Comparison of ENCODE assay signal across 1 cellular context in the genomic region with DNA sequence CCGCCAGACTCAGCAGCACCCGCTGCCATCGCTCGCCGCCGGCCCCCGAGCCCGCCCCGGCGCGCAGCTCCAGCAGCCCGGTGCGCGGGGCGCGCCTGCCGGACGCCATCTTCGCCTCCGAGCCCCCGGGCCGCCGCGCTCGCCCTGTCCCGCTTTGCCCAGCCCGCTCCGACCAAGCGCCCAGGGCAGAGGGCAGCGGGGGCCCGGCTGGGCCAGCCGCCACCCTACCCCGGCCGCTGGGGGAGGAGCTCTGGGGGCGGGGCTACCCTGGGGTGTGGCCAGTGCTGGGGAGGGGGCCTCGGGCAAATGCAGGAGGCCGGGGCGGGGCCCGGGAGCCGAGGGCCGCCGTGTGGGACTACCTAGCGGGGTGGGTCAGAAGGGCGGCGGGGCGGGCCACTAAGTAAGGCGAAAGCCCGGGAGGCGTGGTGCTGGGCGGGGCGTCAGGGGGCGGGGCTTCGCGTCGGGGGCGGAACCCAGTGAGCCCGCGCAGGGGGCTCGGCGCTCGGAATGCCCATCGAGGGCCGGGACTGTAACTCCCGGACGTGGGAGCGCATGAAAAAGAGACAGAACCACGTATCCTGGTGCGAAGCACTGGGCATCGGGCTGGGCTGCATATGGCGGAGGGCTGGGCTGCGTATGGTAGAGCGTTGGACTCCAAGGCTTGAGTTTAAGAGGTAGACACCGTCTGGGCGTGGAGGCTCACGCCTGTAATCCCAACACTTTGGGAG.
A peak's percentile ranks its signal among the peaks of the same experiment; 100 is the strongest.
TF ChIP-seq lines count a peak whose summit lies in the region.

A gene (minus strand): TSS at position 252 of the 728 bp plus-strand sequence. CDS start 143 bp downstream, at position 109.

TF ChIP-seq in HepG2, 621 proteins besides CTCF, POLR2A, EP300 and RAD21 (continued from another document and continues in another):
- TF ChIP-seq, protein P1, sequence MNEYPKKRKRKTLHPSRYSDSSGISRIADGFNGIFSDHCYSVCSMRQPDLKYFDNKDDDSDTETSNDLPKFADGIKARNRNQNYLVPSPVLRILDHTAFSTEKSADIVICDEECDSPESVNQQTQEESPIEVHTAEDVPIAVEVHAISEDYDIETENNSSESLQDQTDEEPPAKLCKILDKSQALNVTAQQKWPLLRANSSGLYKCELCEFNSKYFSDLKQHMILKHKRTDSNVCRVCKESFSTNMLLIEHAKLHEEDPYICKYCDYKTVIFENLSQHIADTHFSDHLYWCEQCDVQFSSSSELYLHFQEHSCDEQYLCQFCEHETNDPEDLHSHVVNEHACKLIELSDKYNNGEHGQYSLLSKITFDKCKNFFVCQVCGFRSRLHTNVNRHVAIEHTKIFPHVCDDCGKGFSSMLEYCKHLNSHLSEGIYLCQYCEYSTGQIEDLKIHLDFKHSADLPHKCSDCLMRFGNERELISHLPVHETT (CRISPR knock-in tag; conservative IDR thresholded peaks at IDR 0.05), result no peak
- TF ChIP-seq RORA (CRISPR knock-in tag; IDR thresholded peaks at IDR 0.05) (no peak), ZFP41 (CRISPR knock-in tag; IDR thresholded peaks at IDR 0.05; ENCODE audit: borderline replicate concordance) (no peak; the same call in 1 of the 2 replicates), ZNF558 (CRISPR knock-in tag; IDR thresholded peaks at IDR 0.05; ENCODE audit: borderline replicate concordance) (peak; percentile 54; the same call in 1 of the 2 replicates), HDAC6 (IDR thresholded peaks at IDR 0.05; ENCODE audit: low read depth, low read length) (no peak), ZSCAN31 (CRISPR knock-in tag; IDR thresholded peaks at IDR 0.05; ENCODE audit: low read depth) (no peak), ZNF670 (CRISPR knock-in tag; IDR thresholded peaks at IDR 0.05; ENCODE audit: borderline replicate concordance) (no peak), JDP2 (CRISPR knock-in tag; IDR thresholded peaks at IDR 0.05; ENCODE audit: borderline replicate concordance) (no peak), TBL1XR1 (IDR thresholded peaks at IDR 0.05; ENCODE audit: borderline replicate concordance, low read length, partially characterized antibody) (no peak), CAMTA2 (CRISPR knock-in tag; IDR thresholded peaks at IDR 0.05; ENCODE audit: borderline replicate concordance) (0 out of 2 replicates have a peak, but pooled peaks have one; percentile 11), ZNF75D (CRISPR knock-in tag; IDR thresholded peaks at IDR 0.05; ENCODE audit: borderline replicate concordance) (no peak), SIX4 (CRISPR knock-in tag; IDR thresholded peaks at IDR 0.05) (no peak), ZFP36 (IDR thresholded peaks at IDR 0.05; ENCODE audit: borderline replicate concordance, low read depth, low read length, partially characterized antibody) (no peak), CENPT (CRISPR knock-in tag; IDR thresholded peaks at IDR 0.05; ENCODE audit: low read depth) (no peak), SRSF1 (optimal IDR thresholded peaks at IDR 0.05; ENCODE audit: low read depth, low read length) (no peak), ZFP36L2 (CRISPR knock-in tag; IDR thresholded peaks at IDR 0.05) (no peak), NFYB (CRISPR knock-in tag; IDR thresholded peaks at IDR 0.05) (no peak; the same call in 1 of the 2 replicates), ZBTB1 (CRISPR knock-in tag; IDR thresholded peaks at IDR 0.05; ENCODE audit: borderline replicate concordance) (no peak), ZBTB21 (CRISPR knock-in tag; IDR thresholded peaks at IDR 0.05) (peak; percentile 27; the same call in 1 of the 2 replicates), ZFY (CRISPR knock-in tag; IDR thresholded peaks at IDR 0.05) (peak; percentile 37; the same call in 1 of the 2 replicates), KAT2B (IDR thresholded peaks at IDR 0.05; ENCODE audit: borderline replicate concordance, low read depth, low read length) (no peak), CBFB (CRISPR knock-in tag; IDR thresholded peaks at IDR 0.05) (no peak), KMT2A (CRISPR knock-in tag; IDR thresholded peaks at IDR 0.05) (0 out of 2 replicates have a peak, but pooled peaks have one; percentile 32), ZBTB7B (CRISPR knock-in tag; IDR thresholded peaks at IDR 0.05) (no peak), AKAP8 (CRISPR knock-in tag; IDR thresholded peaks at IDR 0.05) (peak; percentile 23; the same call in 1 of the 2 replicates), ZNF143 (CRISPR knock-in tag; IDR thresholded peaks at IDR 0.05) (no peak), TBX2 (CRISPR knock-in tag; IDR thresholded peaks at IDR 0.05; ENCODE audit: borderline replicate concordance) (no peak; the same call in 1 of the 2 replicates), ZNF329 (CRISPR knock-in tag; IDR thresholded peaks at IDR 0.05; ENCODE audit: low read depth) (no peak; the same call in 1 of the 2 replicates), ZNF839 (CRISPR knock-in tag; IDR thresholded peaks at IDR 0.05; ENCODE audit: borderline replicate concordance) (peak; percentile 86; the same call in 1 of the 2 replicates), ZNF773 (CRISPR knock-in tag; IDR thresholded peaks at IDR 0.05; ENCODE audit: borderline replicate concordance) (no peak), NR2C2 (CRISPR knock-in tag; IDR thresholded peaks at IDR 0.05; ENCODE audit: borderline replicate concordance) (no peak)
- TF ChIP-seq, protein P2, sequence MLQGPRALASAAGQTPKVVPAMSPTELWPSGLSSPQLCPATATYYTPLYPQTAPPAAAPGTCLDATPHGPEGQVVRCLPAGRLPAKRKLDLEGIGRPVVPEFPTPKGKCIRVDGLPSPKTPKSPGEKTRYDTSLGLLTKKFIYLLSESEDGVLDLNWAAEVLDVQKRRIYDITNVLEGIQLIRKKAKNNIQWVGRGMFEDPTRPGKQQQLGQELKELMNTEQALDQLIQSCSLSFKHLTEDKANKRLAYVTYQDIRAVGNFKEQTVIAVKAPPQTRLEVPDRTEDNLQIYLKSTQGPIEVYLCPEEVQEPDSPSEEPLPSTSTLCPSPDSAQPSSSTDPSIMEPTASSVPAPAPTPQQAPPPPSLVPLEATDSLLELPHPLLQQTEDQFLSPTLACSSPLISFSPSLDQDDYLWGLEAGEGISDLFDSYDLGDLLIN (CRISPR knock-in tag; IDR thresholded peaks at IDR 0.05; ENCODE audit: borderline replicate concordance), result peak; percentile 55; the same call in 1 of the 2 replicates
- TF ChIP-seq, protein P3, sequence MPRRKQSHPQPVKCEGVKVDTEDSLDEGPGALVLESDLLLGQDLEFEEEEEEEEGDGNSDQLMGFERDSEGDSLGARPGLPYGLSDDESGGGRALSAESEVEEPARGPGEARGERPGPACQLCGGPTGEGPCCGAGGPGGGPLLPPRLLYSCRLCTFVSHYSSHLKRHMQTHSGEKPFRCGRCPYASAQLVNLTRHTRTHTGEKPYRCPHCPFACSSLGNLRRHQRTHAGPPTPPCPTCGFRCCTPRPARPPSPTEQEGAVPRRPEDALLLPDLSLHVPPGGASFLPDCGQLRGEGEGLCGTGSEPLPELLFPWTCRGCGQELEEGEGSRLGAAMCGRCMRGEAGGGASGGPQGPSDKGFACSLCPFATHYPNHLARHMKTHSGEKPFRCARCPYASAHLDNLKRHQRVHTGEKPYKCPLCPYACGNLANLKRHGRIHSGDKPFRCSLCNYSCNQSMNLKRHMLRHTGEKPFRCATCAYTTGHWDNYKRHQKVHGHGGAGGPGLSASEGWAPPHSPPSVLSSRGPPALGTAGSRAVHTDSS (CRISPR knock-in tag; conservative IDR thresholded peaks at IDR 0.05), result no peak
- TF ChIP-seq, protein P4, sequence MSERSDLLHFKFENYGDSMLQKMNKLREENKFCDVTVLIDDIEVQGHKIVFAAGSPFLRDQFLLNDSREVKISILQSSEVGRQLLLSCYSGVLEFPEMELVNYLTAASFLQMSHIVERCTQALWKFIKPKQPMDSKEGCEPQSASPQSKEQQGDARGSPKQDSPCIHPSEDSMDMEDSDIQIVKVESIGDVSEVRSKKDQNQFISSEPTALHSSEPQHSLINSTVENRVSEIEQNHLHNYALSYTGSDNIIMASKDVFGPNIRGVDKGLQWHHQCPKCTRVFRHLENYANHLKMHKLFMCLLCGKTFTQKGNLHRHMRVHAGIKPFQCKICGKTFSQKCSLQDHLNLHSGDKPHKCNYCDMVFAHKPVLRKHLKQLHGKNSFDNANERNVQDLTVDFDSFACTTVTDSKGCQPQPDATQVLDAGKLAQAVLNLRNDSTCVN (CRISPR knock-in tag; IDR thresholded peaks at IDR 0.05; ENCODE audit: borderline replicate concordance), result no peak
- TF ChIP-seq, protein P5, sequence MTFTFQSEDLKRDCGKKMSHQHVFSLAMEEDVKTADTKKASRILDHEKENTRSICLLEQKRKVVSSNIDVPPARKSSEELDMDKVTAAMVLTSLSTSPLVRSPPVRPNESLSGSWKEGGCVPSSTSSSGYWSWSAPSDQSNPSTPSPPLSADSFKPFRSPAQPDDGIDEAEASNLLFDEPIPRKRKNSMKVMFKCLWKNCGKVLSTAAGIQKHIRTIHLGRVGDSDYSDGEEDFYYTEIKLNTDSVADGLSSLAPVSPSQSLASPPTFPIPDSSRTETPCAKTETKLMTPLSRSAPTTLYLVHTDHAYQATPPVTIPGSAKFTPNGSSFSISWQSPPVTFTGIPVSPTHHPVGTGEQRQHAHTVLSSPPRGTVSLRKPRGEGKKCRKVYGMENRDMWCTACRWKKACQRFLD (CRISPR knock-in tag; IDR thresholded peaks at IDR 0.05; ENCODE audit: borderline replicate concordance), result 0 out of 2 replicates have a peak, but pooled peaks have one; percentile 57
- TF ChIP-seq, protein P6, sequence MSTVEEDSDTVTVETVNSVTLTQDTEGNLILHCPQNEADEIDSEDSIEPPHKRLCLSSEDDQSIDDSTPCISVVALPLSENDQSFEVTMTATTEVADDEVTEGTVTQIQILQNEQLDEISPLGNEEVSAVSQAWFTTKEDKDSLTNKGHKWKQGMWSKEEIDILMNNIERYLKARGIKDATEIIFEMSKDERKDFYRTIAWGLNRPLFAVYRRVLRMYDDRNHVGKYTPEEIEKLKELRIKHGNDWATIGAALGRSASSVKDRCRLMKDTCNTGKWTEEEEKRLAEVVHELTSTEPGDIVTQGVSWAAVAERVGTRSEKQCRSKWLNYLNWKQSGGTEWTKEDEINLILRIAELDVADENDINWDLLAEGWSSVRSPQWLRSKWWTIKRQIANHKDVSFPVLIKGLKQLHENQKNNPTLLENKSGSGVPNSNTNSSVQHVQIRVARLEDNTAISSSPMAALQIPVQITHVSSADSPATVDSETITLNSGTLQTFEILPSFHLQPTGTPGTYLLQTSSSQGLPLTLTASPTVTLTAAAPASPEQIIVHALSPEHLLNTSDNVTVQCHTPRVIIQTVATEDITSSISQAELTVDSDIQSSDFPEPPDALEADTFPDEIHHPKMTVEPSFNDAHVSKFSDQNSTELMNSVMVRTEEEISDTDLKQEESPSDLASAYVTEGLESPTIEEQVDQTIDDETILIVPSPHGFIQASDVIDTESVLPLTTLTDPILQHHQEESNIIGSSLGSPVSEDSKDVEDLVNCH (CRISPR knock-in tag; IDR thresholded peaks at IDR 0.05), result no peak
- TF ChIP-seq, protein P7, sequence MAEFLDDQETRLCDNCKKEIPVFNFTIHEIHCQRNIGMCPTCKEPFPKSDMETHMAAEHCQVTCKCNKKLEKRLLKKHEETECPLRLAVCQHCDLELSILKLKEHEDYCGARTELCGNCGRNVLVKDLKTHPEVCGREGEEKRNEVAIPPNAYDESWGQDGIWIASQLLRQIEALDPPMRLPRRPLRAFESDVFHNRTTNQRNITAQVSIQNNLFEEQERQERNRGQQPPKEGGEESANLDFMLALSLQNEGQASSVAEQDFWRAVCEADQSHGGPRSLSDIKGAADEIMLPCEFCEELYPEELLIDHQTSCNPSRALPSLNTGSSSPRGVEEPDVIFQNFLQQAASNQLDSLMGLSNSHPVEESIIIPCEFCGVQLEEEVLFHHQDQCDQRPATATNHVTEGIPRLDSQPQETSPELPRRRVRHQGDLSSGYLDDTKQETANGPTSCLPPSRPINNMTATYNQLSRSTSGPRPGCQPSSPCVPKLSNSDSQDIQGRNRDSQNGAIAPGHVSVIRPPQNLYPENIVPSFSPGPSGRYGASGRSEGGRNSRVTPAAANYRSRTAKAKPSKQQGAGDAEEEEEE (CRISPR knock-in tag; IDR thresholded peaks at IDR 0.05; ENCODE audit: borderline replicate concordance), result peak; percentile 94; the same call in 1 of the 2 replicates
- TF ChIP-seq, protein P8, sequence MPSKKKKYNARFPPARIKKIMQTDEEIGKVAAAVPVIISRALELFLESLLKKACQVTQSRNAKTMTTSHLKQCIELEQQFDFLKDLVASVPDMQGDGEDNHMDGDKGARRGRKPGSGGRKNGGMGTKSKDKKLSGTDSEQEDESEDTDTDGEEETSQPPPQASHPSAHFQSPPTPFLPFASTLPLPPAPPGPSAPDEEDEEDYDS (CRISPR knock-in tag; IDR thresholded peaks at IDR 0.05), result peak; percentile 23; the same call in 1 of the 2 replicates
- TF ChIP-seq, protein P9, sequence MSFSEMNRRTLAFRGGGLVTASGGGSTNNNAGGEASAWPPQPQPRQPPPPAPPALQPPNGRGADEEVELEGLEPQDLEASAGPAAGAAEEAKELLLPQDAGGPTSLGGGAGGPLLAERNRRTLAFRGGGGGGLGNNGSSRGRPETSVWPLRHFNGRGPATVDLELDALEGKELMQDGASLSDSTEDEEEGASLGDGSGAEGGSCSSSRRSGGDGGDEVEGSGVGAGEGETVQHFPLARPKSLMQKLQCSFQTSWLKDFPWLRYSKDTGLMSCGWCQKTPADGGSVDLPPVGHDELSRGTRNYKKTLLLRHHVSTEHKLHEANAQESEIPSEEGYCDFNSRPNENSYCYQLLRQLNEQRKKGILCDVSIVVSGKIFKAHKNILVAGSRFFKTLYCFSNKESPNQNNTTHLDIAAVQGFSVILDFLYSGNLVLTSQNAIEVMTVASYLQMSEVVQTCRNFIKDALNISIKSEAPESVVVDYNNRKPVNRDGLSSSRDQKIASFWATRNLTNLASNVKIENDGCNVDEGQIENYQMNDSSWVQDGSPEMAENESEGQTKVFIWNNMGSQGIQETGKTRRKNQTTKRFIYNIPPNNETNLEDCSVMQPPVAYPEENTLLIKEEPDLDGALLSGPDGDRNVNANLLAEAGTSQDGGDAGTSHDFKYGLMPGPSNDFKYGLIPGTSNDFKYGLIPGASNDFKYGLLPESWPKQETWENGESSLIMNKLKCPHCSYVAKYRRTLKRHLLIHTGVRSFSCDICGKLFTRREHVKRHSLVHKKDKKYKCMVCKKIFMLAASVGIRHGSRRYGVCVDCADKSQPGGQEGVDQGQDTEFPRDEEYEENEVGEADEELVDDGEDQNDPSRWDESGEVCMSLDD (CRISPR knock-in tag; IDR thresholded peaks at IDR 0.05; ENCODE audit: borderline replicate concordance), result no peak
